Comparison of ENCODE assay signal across 12 cellular contexts in genomic region chr2:218717262-218717661, GRCh38. TPM values are rescaled to one million over a fixed set of nuclear protein-coding genes. Genes with fewer than 3 reads are reported as not detected.
DNase-seq lines count a peak whose midpoint lies in the region; ATAC-seq and TF ChIP-seq lines count a peak whose summit lies in the region.
"Had no signal": no experiment of that assay in that cellular context is flagged by ENCODE, and none has a peak within 500 bp of the region (broad histone marks: within the 10 kb centered on the region; RNA-seq: fewer than 3 reads in every experiment).

No MANE protein-coding gene starts in this region.

- H3K36me3 Mint-ChIP-seq in GM23338 (ENCODE audit: low read depth) (peaks cover 19% of the 10 kb centered on the region), mesothelial cell of epicardium (peaks cover 18% of the 10 kb centered on the region)
- H3K36me3 Mint-ChIP-seq in activated T-helper 17 cell treated with anti-CD3 and anti-CD28 coated beads, Interleukin-2, amount 50 U/mL, for 72 hours (ENCODE audit: low read depth) = peaks cover 42% of the 10 kb centered on the region

- H3K4me1 ChIP-seq in GM23338 (ENCODE audit: insufficient read depth) = peaks cover 42% of the 10 kb centered on the region

- H2AFZ ChIP-seq in GM23338 = no peak overlapping the region

- H3K27me3 ChIP-seq in GM23338 (ENCODE audit: insufficient read depth) = no peaks in the 10 kb centered on the region

- 0 out of 2 replicates have a peak overlapping the region, but pooled peaks have one; percentile 55 for H3K27ac ChIP-seq in GM23338 (ENCODE audit: low read depth)

- H3K4me1 Mint-ChIP-seq in GM23338 (peaks cover 19% of the 10 kb centered on the region), mesothelial cell of epicardium (peaks cover 12% of the 10 kb centered on the region)
- H3K4me1 Mint-ChIP-seq in activated T-helper 17 cell treated with anti-CD3 and anti-CD28 coated beads, Interleukin-2, amount 50 U/mL, for 72 hours = peaks cover 20% of the 10 kb centered on the region

- TF ChIP-seq CTCF in GM23338 (conservative IDR thresholded peaks at IDR 0.05; ENCODE audit: low read depth in 2 of 2) (no peak), mesothelial cell of epicardium (IDR thresholded peaks at IDR 0.05; ENCODE audit: unreplicated experiment) (no peak)

- no peak overlapping the region for H3K4me3 Mint-ChIP-seq in GM23338
- H3K4me3 Mint-ChIP-seq in activated T-helper 17 cell treated with anti-CD3 and anti-CD28 coated beads, Interleukin-2, amount 50 U/mL, for 72 hours = no peak overlapping the region
- no peak overlapping the region for H3K4me3 Mint-ChIP-seq in mesothelial cell of epicardium
- H3K4me3 Mint-ChIP-seq: CD8-positive, alpha-beta memory T cell; stimulated activated naive B cell treated with anti-CD40 and anti-IgM and Interleukin-4, amounts not matched to agents 10 μg/mL and 1 μg/mL and 100 μg/mL, for 72 hours; T-helper 1 cell treated with Interleukin-12 subunit alpha and Interleukin-12 subunit beta and Interleukin-4 antibody, amounts not matched to agents 30 μg/mL and 1 μg/mL, for 36 hours had no signal

- DNase-seq in GM23338 (ENCODE audit: low spot score) (no peak), mesothelial cell of epicardium (ENCODE audit: low spot score in 2 of 2, unreplicated experiment in 2 of 2) (no peak), pons (ENCODE audit: low spot score) (no peak), left lobe of liver (ENCODE audit: low spot score) (no peak)
- DNase-seq: activated T-cell treated with anti-CD3 and anti-CD28 coated beads, Interleukin-2, amount 50 U/mL, for 1 hour; CD8-positive, alpha-beta memory T cell; effector memory CD4-positive, alpha-beta T cell; left cardiac atrium; stimulated activated naive B cell treated with anti-CD40 and anti-IgM and Interleukin-4, amounts not matched to agents 10 μg/mL and 1 μg/mL and 100 μg/mL, for 72 hours had no signal

- no peaks in the 10 kb centered on the region for H3K9me3 Mint-ChIP-seq in GM23338
- H3K9me3 Mint-ChIP-seq in activated T-helper 17 cell treated with anti-CD3 and anti-CD28 coated beads, Interleukin-2, amount 50 U/mL, for 72 hours = no peaks in the 10 kb centered on the region
- H3K9me3 Mint-ChIP-seq in mesothelial cell of epicardium = no peaks in the 10 kb centered on the region
- H3K9me3 Mint-ChIP-seq: CD8-positive, alpha-beta memory T cell; stimulated activated naive B cell treated with anti-CD40 and anti-IgM and Interleukin-4, amounts not matched to agents 10 μg/mL and 1 μg/mL and 100 μg/mL, for 72 hours; T-helper 1 cell treated with Interleukin-12 subunit alpha and Interleukin-12 subunit beta and Interleukin-4 antibody, amounts not matched to agents 30 μg/mL and 1 μg/mL, for 36 hours had no signal

- H3K9me2 ChIP-seq in GM23338 (ENCODE audit: insufficient read depth) = no peaks in the 10 kb centered on the region

- H3K4me3 ChIP-seq in GM23338 = no peak overlapping the region

- ATAC-seq in GM23338 (no peak), HG02798 (IDR thresholded peaks at IDR 0.05; ENCODE audit: poor library complexity, unreplicated experiment) (no peak), left lobe of liver (no peak)
- ATAC-seq in activated T-helper 17 cell treated with anti-CD3 and anti-CD28 coated beads, Interleukin-2, amount 50 U/mL, for 72 hours (replicated peaks) = peak; percentile 67
- ATAC-seq: stimulated activated naive B cell treated with anti-CD40 and anti-IgM and Interleukin-4, amounts not matched to agents 10 μg/mL and 1 μg/mL and 100 μg/mL, for 72 hours had no signal

- H3K27me3 Mint-ChIP-seq in GM23338 (ENCODE audit: insufficient read depth, low read depth, poor library complexity) = peaks cover 2% of the 10 kb centered on the region
- H3K27me3 Mint-ChIP-seq in activated T-helper 17 cell treated with anti-CD3 and anti-CD28 coated beads, Interleukin-2, amount 50 U/mL, for 72 hours = no peaks in the 10 kb centered on the region
- H3K27me3 Mint-ChIP-seq in mesothelial cell of epicardium (ENCODE audit: low read depth) = no peaks in the 10 kb centered on the region
- H3K27me3 Mint-ChIP-seq: CD8-positive, alpha-beta memory T cell; stimulated activated naive B cell treated with anti-CD40 and anti-IgM and Interleukin-4, amounts not matched to agents 10 μg/mL and 1 μg/mL and 100 μg/mL, for 72 hours had no signal

- peaks cover 5% of the 10 kb centered on the region; the same call in 1 of the 2 replicates for H3F3A ChIP-seq in GM23338 (replicated peaks; ENCODE audit: low read depth)

- H4K20me1 ChIP-seq in GM23338 (replicated peaks; ENCODE audit: insufficient read depth) = peaks cover 23% of the 10 kb centered on the region

- no peak overlapping the region for H3K4me2 ChIP-seq in GM23338

- H3K27ac Mint-ChIP-seq in GM23338 (no peak overlapping the region), mesothelial cell of epicardium (peak overlapping the region; percentile 75)
- H3K27ac Mint-ChIP-seq in activated T-helper 17 cell treated with anti-CD3 and anti-CD28 coated beads, Interleukin-2, amount 50 U/mL, for 72 hours = peak overlapping the region; percentile 3
- H3K27ac Mint-ChIP-seq: CD8-positive, alpha-beta memory T cell; stimulated activated naive B cell treated with anti-CD40 and anti-IgM and Interleukin-4, amounts not matched to agents 10 μg/mL and 1 μg/mL and 100 μg/mL, for 72 hours; T-helper 1 cell treated with Interleukin-12 subunit alpha and Interleukin-12 subunit beta and Interleukin-4 antibody, amounts not matched to agents 30 μg/mL and 1 μg/mL, for 36 hours had no signal

- no peaks in the 10 kb centered on the region for H3K36me3 ChIP-seq in GM23338 (ENCODE audit: insufficient read depth)

- peaks cover 95% of the 10 kb centered on the region for H3K79me2 ChIP-seq in GM23338 (replicated peaks; ENCODE audit: insufficient read depth)

TF ChIP-seq in GM23338, 12 proteins besides CTCF, POLR2A, EP300 and RAD21 (continues in another document):
- TF ChIP-seq STAT1 (IDR thresholded peaks at IDR 0.05; ENCODE audit: unreplicated experiment) (no peak), EZH2 (IDR thresholded peaks at IDR 0.05; ENCODE audit: low read depth, unreplicated experiment) (no peak), REST (IDR thresholded peaks at IDR 0.05; ENCODE audit: unreplicated experiment) (no peak), ZNF114 (CRISPR knock-in tag; IDR thresholded peaks at IDR 0.05) (no peak), EZH2phosphoT487 (IDR thresholded peaks at IDR 0.05; ENCODE audit: unreplicated experiment) (no peak), JUNB (IDR thresholded peaks at IDR 0.05; ENCODE audit: unreplicated experiment) (no peak)

RNA-seq across cellular contexts. Expression of gene TTLL4, which starts 6.6 kb away (rescaled TPM):
- 77.8 and 86.9 TPM in 2 replicates for total RNA-seq in GM23338 (2014; rRNA removed; shearing (Covaris generic))
- 48.7 and 53.5 TPM in 2 replicates for polyA plus RNA-seq in GM23338 (2016; fragmentation: Nextera tagmentation; extraction: Ambion mirVana)
- 10 to 100 TPM; 34.1 to 42.6 TPM for total RNA-seq in activated T-helper 17 cell treated with anti-CD3 and anti-CD28 coated beads, Interleukin-2, amount 50 U/mL, for 72 hours
- total RNA-seq in mesothelial cell of epicardium (54.8 to 65.5 TPM (median 61.8 TPM) in 3 replicates), left lobe of liver (7.4 TPM)

RNA-seq across cellular contexts. Expression of gene STK36, which starts 45.4 kb away (rescaled TPM):
- total RNA-seq in GM23338 (2014; rRNA removed; shearing (Covaris generic)) = 24.2 and 26.3 TPM in 2 replicates
- 17.2 and 21.2 TPM in 2 replicates for polyA plus RNA-seq in GM23338 (2016; fragmentation: Nextera tagmentation; extraction: Ambion mirVana)
- total RNA-seq in activated T-helper 17 cell treated with anti-CD3 and anti-CD28 coated beads, Interleukin-2, amount 50 U/mL, for 72 hours = 10 to 100 TPM; 13.4 to 13.8 TPM
- total RNA-seq in mesothelial cell of epicardium = 115 to 127 TPM (median 120 TPM) in 3 replicates
- total RNA-seq in left lobe of liver = 16.0 TPM

RNA-seq across cellular contexts. Expression of gene RNF25, which starts 45.5 kb away (rescaled TPM):
- total RNA-seq in GM23338 (2014; rRNA removed; shearing (Covaris generic)) = 18.3 and 22.1 TPM in 2 replicates
- polyA plus RNA-seq in GM23338 (2016; fragmentation: Nextera tagmentation; extraction: Ambion mirVana) = 22.2 and 26.8 TPM in 2 replicates
- 10 to 100 TPM; 13.5 to 20.7 TPM for total RNA-seq in activated T-helper 17 cell treated with anti-CD3 and anti-CD28 coated beads, Interleukin-2, amount 50 U/mL, for 72 hours
- total RNA-seq in mesothelial cell of epicardium (21.6 to 26.5 TPM (median 21.8 TPM) in 3 replicates), left lobe of liver (9.0 TPM)

RNA-seq across cellular contexts. Expression of gene BCS1L, which starts 57.8 kb away (rescaled TPM):
- total RNA-seq in GM23338 (2014; rRNA removed; shearing (Covaris generic)) = 16.9 and 23.5 TPM in 2 replicates
- polyA plus RNA-seq in GM23338 (2016; fragmentation: Nextera tagmentation; extraction: Ambion mirVana) = 28.9 and 31.6 TPM in 2 replicates
- 10 to 100 TPM; 20.2 to 69.3 TPM for total RNA-seq in activated T-helper 17 cell treated with anti-CD3 and anti-CD28 coated beads, Interleukin-2, amount 50 U/mL, for 72 hours
- total RNA-seq in mesothelial cell of epicardium (36.0 to 39.4 TPM (median 37.8 TPM) in 3 replicates), left lobe of liver (38.7 TPM)

RNA-seq across cellular contexts. Expression of gene ZNF142, which starts 57.8 kb away (rescaled TPM):
- 26.4 and 32.8 TPM in 2 replicates for total RNA-seq in GM23338 (2014; rRNA removed; shearing (Covaris generic))
- 14.6 and 14.9 TPM in 2 replicates for polyA plus RNA-seq in GM23338 (2016; fragmentation: Nextera tagmentation; extraction: Ambion mirVana)
- total RNA-seq in activated T-helper 17 cell treated with anti-CD3 and anti-CD28 coated beads, Interleukin-2, amount 50 U/mL, for 72 hours = 10 to 100 TPM; 28.5 to 44.0 TPM
- 31.4 to 34.1 TPM (median 32.9 TPM) in 3 replicates for total RNA-seq in mesothelial cell of epicardium
- 9.8 TPM for total RNA-seq in left lobe of liver
